ENCODE assay signal across 8 cellular contexts in the genomic region with DNA sequence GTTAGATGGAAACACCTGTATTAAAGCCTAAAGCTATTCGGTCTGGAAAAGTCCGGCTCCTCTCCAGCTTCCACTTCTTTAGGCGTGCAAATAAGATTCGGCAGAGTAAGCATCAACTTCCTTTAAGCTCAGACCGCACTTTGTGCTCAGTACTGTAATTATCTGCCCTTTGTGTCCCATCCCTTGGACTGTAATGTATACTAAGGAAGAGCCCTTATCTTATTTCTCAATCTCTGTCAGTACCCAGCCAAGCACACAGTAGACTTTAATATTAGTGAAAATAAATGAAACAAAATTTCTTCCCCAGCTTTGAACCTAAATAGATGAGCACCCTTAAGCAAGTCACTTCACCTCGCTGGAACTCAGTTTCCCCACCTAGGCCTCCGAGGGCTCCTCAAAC. TPM values are rescaled to one million over a fixed set of nuclear protein-coding genes. Genes with fewer than 3 reads are reported as not detected.
DNase-seq lines count a peak whose midpoint lies in the region; ATAC-seq and TF ChIP-seq lines count a peak whose summit lies in the region.

No MANE protein-coding gene starts in this region.

- intact Hi-C loops in dorsolateral prefrontal cortex (cut with DNase I) (loop anchor here in 1 of 2 donors (10.0 kb wide), 1 partner anchor 49 kb away; a partner anchor contains a TSS), vagina (cut with DNase I) (no loop called here)

- no peaks in the 10 kb centered on the region for H3K79me2 ChIP-seq in OCI-LY1 (ENCODE audit: insufficient read depth, low read length)

- 0 out of 2 replicates have a peak overlapping the region, but pooled peaks have one; percentile 81 for H2AFZ ChIP-seq in OCI-LY1 (ENCODE audit: low read length)

- ATAC-seq in GM21825 (IDR thresholded peaks at IDR 0.05; ENCODE audit: unreplicated experiment) = no peak

- WGBS in mesodermal cell (ENCODE audit: insufficient coverage in 2 of 2), 2 experiments = 87 to 100% methylated on average over 3 to 5 of the region's 7 CpGs

- peak overlapping the region; percentile 94 for H3K4me2 ChIP-seq in OCI-LY1 (ENCODE audit: low read length)

- H3K36me3 ChIP-seq in H7 (replicated peaks; ENCODE audit: control insufficient read depth, insufficient read depth, low read length) (no peaks in the 10 kb centered on the region), OCI-LY1 (ENCODE audit: insufficient read depth, low read length) (no peaks in the 10 kb centered on the region), mesodermal cell (ENCODE audit: control insufficient read depth, insufficient read depth, low read length) (no peaks in the 10 kb centered on the region), vagina (no peaks in the 10 kb centered on the region)

- H3K4me3 ChIP-seq in H7 (ENCODE audit: insufficient read depth, low read depth, low read length) (peak overlapping the region; percentile 69), OCI-LY1 (ENCODE audit: low read depth, low read length, poor library complexity, severe bottlenecking) (peak overlapping the region; percentile 65), dorsolateral prefrontal cortex (peak overlapping the region; percentile 51 to 95 (median 78)), mesodermal cell (ENCODE audit: extremely low read depth, insufficient read depth, low read length, poor library complexity, severe bottlenecking) (peak overlapping the region; percentile 56), vagina (peak overlapping the region; percentile 63 to 65)

- TF ChIP-seq POLR2A in vagina (IDR thresholded peaks at IDR 0.05) = no peak

- no peaks in the 10 kb centered on the region for H3K9me2 ChIP-seq in OCI-LY1 (ENCODE audit: low read depth, low read length)

- H3K27me3 ChIP-seq in H7 (ENCODE audit: control insufficient read depth, insufficient read depth, low read length) (no peaks in the 10 kb centered on the region), OCI-LY1 (ENCODE audit: insufficient read depth, low read length) (no peaks in the 10 kb centered on the region), dorsolateral prefrontal cortex (no peaks in the 10 kb centered on the region), vagina (no peaks in the 10 kb centered on the region)

- H3K9ac ChIP-seq in OCI-LY1 (ENCODE audit: low read length) = peak overlapping the region; percentile 73

- no peaks in the 10 kb centered on the region for H4K20me1 ChIP-seq in OCI-LY1 (ENCODE audit: insufficient read depth, low read length)

- H3K9me3 ChIP-seq in OCI-LY1 (ENCODE audit: low read length) (peaks cover 4% of the 10 kb centered on the region), mesodermal cell (ENCODE audit: control insufficient read depth, low read length) (no peaks in the 10 kb centered on the region), vagina (no peaks in the 10 kb centered on the region)

- no peaks in the 10 kb centered on the region for H3F3A ChIP-seq in OCI-LY1 (ENCODE audit: insufficient read depth, low read length)

- DNase-seq in DMS53 treated with DMSO at 0.1 percent for 48 hours (lab: John Stamatoyannopoulos, UW; ENCODE audit: unreplicated experiment) = peak; percentile 25
- DNase-seq in H7 = no peak
- DNase-seq in dorsolateral prefrontal cortex = no peak
- no peak for DNase-seq in vagina (ENCODE audit: extremely low spot score in 2 of 2)
- DNase-seq in activated CD4-positive, alpha-beta T cell treated with anti-CD3 and anti-CD28 coated beads, Interleukin-2, amount 50 U/mL, for 1 hour = no peak

- H3K27ac ChIP-seq in OCI-LY1 (ENCODE audit: low read depth, low read length, poor library complexity, severe bottlenecking) = peak overlapping the region; percentile 4
- peak overlapping the region; percentile 29 to 95 (median 87) for H3K27ac ChIP-seq in dorsolateral prefrontal cortex
- H3K27ac ChIP-seq in mesodermal cell (ENCODE audit: low read depth, low read length, severe bottlenecking) = peak overlapping the region; percentile 76
- H3K27ac ChIP-seq in vagina = peak overlapping the region; percentile 91

- TF ChIP-seq CTCF in OCI-LY1 (IDR thresholded peaks at IDR 0.05; ENCODE audit: low read length) (no peak), dorsolateral prefrontal cortex (IDR thresholded peaks at IDR 0.05 in 54 of 56, conservative IDR thresholded peaks at IDR 0.05 in 2 of 56; ENCODE audit: low read depth in 1 of 56, partially characterized antibody in 56 of 56) (no peak), vagina (IDR thresholded peaks at IDR 0.05) (no peak)

- peaks cover 17% of the 10 kb centered on the region for H3K4me1 ChIP-seq in OCI-LY1 (ENCODE audit: insufficient read depth, low read length, severe bottlenecking)
- peaks cover 7% of the 10 kb centered on the region for H3K4me1 ChIP-seq in mesodermal cell (ENCODE audit: control insufficient read depth, insufficient read depth, low read length, poor library complexity, severe bottlenecking)
- H3K4me1 ChIP-seq in vagina = peaks cover 37% of the 10 kb centered on the region

RNA-seq across cellular contexts. Expression of a gene that starts 0.5 kb away (rescaled TPM):
- total RNA-seq in H7 (2014; rRNA removed; shearing (Covaris generic)) = 6.1 and 6.5 TPM in 2 replicates
- total RNA-seq in dorsolateral prefrontal cortex (10 to 100 TPM in 8 of 120 experiments, 1 to 10 TPM in 112; 4.1 to 28.6 (median 7.2) TPM), vagina (11.3 TPM)
- 3.6 TPM for polyA plus RNA-seq in mesodermal cell (2013, experiment 1 of 2)
- 3.7 TPM for polyA plus RNA-seq in mesodermal cell (2013, experiment 2 of 2)

RNA-seq across cellular contexts. Expression of a gene that starts 26.6 kb away (rescaled TPM):
- total RNA-seq in H7 (2014; rRNA removed; shearing (Covaris generic)) = 7.1 and 16.7 TPM in 2 replicates
- total RNA-seq in dorsolateral prefrontal cortex (10 to 100 TPM in 111 of 120 experiments, 1 to 10 TPM in 9; 4.8 to 33.1 (median 14.8) TPM), vagina (not detected)
- 30.8 TPM for polyA plus RNA-seq in mesodermal cell (2013, experiment 1 of 2)
- polyA plus RNA-seq in mesodermal cell (2013, experiment 2 of 2) = 29.3 TPM

RNA-seq across cellular contexts. Expression of a gene that starts 26.9 kb away (rescaled TPM):
- total RNA-seq in H7 (2014; rRNA removed; shearing (Covaris generic)) = 27.1 and 31.6 TPM in 2 replicates
- 10 to 100 TPM; 11.8 to 20.3 (median 15.2) TPM for total RNA-seq in dorsolateral prefrontal cortex
- polyA plus RNA-seq in mesodermal cell (2013, experiment 1 of 2) = 16.8 TPM
- 18.9 TPM for polyA plus RNA-seq in mesodermal cell (2013, experiment 2 of 2)
- total RNA-seq in vagina = 18.4 TPM

RNA-seq across cellular contexts. Expression of a gene that starts 47.5 kb away (rescaled TPM):
- total RNA-seq in H7 (2014; rRNA removed; shearing (Covaris generic)) = 48.4 and 77.1 TPM in 2 replicates
- 10 to 100 TPM; 21.1 to 76.9 (median 49.9) TPM for total RNA-seq in dorsolateral prefrontal cortex
- polyA plus RNA-seq in mesodermal cell (2013, experiment 1 of 2) = 80.4 TPM
- polyA plus RNA-seq in mesodermal cell (2013, experiment 2 of 2) = 91.0 TPM
- 28.0 TPM for total RNA-seq in vagina

Comparison
In these comparisons a context has a peak if more than half of its experiments do, and no peak if none do; other contexts are left out.
1. H3K27ac ChIP-seq: peak in every context shown above with its lines; median percentile 91 in vagina; 87 in dorsolateral prefrontal cortex; 76 in mesodermal cell; 4 in OCI-LY1.